ENCODE assay signal across 29 cellular contexts in the genomic region with DNA sequence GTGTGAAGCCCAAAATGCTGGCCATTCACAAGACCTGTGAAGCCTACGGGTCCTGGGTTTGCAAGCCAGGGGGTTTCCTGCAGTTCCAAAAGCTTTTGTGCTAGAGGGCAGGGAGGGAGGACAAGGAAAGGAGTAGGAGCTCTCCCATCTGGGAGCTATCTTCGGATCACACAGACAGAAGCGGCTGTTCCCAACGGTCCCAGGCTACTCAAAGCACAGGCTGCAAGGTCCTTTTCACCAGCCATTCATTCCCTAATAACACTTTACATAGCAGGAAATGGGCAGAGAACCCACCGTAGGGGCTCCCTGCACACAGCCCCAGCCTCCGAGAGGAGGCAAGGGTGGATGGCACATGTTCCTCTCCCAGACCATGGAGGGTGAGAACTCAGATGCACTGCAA.
"Had no signal": no experiment of that assay in that cellular context is flagged by ENCODE, and none has a peak within 500 bp of the region (broad histone marks: within the 10 kb centered on the region; RNA-seq: fewer than 3 reads in every experiment).

No MANE protein-coding gene starts in this region.

- H3K9me3 ChIP-seq: Peyer's patch, SJSA1, SK-N-SH had no signal

- H3K9ac ChIP-seq: SK-N-SH had no signal

- H3K36me3 ChIP-seq: SJSA1 had no signal

- H3K4me3 Mint-ChIP-seq: activated CD4-positive, alpha-beta memory T cell treated with anti-CD3 and anti-CD28 coated beads for 36 hours; activated CD4-positive, alpha-beta T cell treated with anti-CD3 and anti-CD28 coated beads for 36 hours; activated CD4-positive, alpha-beta T cell treated with anti-CD3 and anti-CD28 coated beads, Interleukin-2, amount 10 ng/mL, durations not matched to agents 7 days and 5 days; activated naive CD4-positive, alpha-beta T cell treated with anti-CD3 and anti-CD28 coated beads, Interleukin-2, amount 10 ng/mL, durations not matched to agents 7 days and 5 days; activated naive CD8-positive, alpha-beta T cell; activated naive CD8-positive, alpha-beta T cell treated with anti-CD3 and anti-CD28 coated beads, Interleukin-2, amount 50 U/mL, for 24 hours; brain; T-helper 1 cell treated with Interleukin-12 subunit alpha and Interleukin-12 subunit beta and Interleukin-4 antibody, amounts not matched to agents 30 μg/mL and 1 μg/mL, for 36 hours; T-helper 2 cell treated with Interferon-gamma antibody and Interleukin-4, amounts not matched to agents 5 μg/mL and 100 μg/mL, for 36 hours had no signal

- H3K27ac ChIP-seq: Peyer's patch, SJSA1 had no signal

- H3K4me1 Mint-ChIP-seq: activated CD4-positive, alpha-beta T cell treated with anti-CD3 and anti-CD28 coated beads for 36 hours; activated CD4-positive, alpha-beta T cell treated with anti-CD3 and anti-CD28 coated beads, Interleukin-2, amount 10 ng/mL, durations not matched to agents 7 days and 5 days; activated naive CD4-positive, alpha-beta T cell treated with anti-CD3 and anti-CD28 coated beads, Interleukin-2, amount 10 ng/mL, durations not matched to agents 7 days and 5 days; activated naive CD8-positive, alpha-beta T cell treated with anti-CD3 and anti-CD28 coated beads, Interleukin-2, amount 50 U/mL, for 24 hours had no signal

- H3K4me1 ChIP-seq: Peyer's patch had no signal

- H3K4me2 ChIP-seq: SK-N-SH had no signal

- H3K27ac Mint-ChIP-seq: activated CD4-positive, alpha-beta memory T cell treated with anti-CD3 and anti-CD28 coated beads for 36 hours; activated CD4-positive, alpha-beta T cell treated with anti-CD3 and anti-CD28 coated beads for 36 hours; activated CD4-positive, alpha-beta T cell treated with anti-CD3 and anti-CD28 coated beads, Interleukin-2, amount 10 ng/mL, durations not matched to agents 7 days and 5 days; activated naive CD4-positive, alpha-beta T cell treated with anti-CD3 and anti-CD28 coated beads, Interleukin-2, amount 10 ng/mL, durations not matched to agents 7 days and 5 days; activated naive CD8-positive, alpha-beta T cell; activated naive CD8-positive, alpha-beta T cell treated with anti-CD3 and anti-CD28 coated beads, Interleukin-2, amount 50 U/mL, for 24 hours; T-helper 1 cell treated with Interleukin-12 subunit alpha and Interleukin-12 subunit beta and Interleukin-4 antibody, amounts not matched to agents 30 μg/mL and 1 μg/mL, for 36 hours; T-helper 2 cell treated with Interferon-gamma antibody and Interleukin-4, amounts not matched to agents 5 μg/mL and 100 μg/mL, for 36 hours had no signal

- H3K9me3 Mint-ChIP-seq: activated CD4-positive, alpha-beta memory T cell treated with anti-CD3 and anti-CD28 coated beads for 36 hours; activated CD4-positive, alpha-beta T cell treated with anti-CD3 and anti-CD28 coated beads, Interleukin-2, amount 10 ng/mL, durations not matched to agents 7 days and 5 days; activated naive CD4-positive, alpha-beta T cell treated with anti-CD3 and anti-CD28 coated beads, Interleukin-2, amount 10 ng/mL, durations not matched to agents 7 days and 5 days; activated naive CD8-positive, alpha-beta T cell treated with anti-CD3 and anti-CD28 coated beads, Interleukin-2, amount 50 U/mL, for 24 hours; T-helper 1 cell treated with Interleukin-12 subunit alpha and Interleukin-12 subunit beta and Interleukin-4 antibody, amounts not matched to agents 30 μg/mL and 1 μg/mL, for 36 hours; T-helper 2 cell treated with Interferon-gamma antibody and Interleukin-4, amounts not matched to agents 5 μg/mL and 100 μg/mL, for 36 hours had no signal

- ATAC-seq: activated CD4-positive, alpha-beta T cell treated with anti-CD3 and anti-CD28 coated beads for 36 hours; activated CD4-positive, CD25-positive, alpha-beta regulatory T cell treated with anti-CD3 and anti-CD28 coated beads, Interleukin-2, amount 50 U/mL, for 24 hours; activated naive CD8-positive, alpha-beta T cell treated with anti-CD3 and anti-CD28 coated beads, Interleukin-2, amount 50 U/mL, for 24 hours; PC-3 had no signal

- H3K36me3 Mint-ChIP-seq: activated naive CD4-positive, alpha-beta T cell treated with anti-CD3 and anti-CD28 coated beads, Interleukin-2, amount 10 ng/mL, durations not matched to agents 7 days and 5 days; brain had no signal

- H3K27me3 Mint-ChIP-seq: activated CD4-positive, alpha-beta memory T cell treated with anti-CD3 and anti-CD28 coated beads for 36 hours; activated CD4-positive, alpha-beta T cell treated with anti-CD3 and anti-CD28 coated beads for 36 hours; activated CD4-positive, alpha-beta T cell treated with anti-CD3 and anti-CD28 coated beads, Interleukin-2, amount 10 ng/mL, durations not matched to agents 7 days and 5 days; activated naive CD4-positive, alpha-beta T cell treated with anti-CD3 and anti-CD28 coated beads, Interleukin-2, amount 10 ng/mL, durations not matched to agents 7 days and 5 days; activated naive CD8-positive, alpha-beta T cell; activated naive CD8-positive, alpha-beta T cell treated with anti-CD3 and anti-CD28 coated beads, Interleukin-2, amount 50 U/mL, for 24 hours; brain had no signal

- DNase-seq: activated CD4-positive, alpha-beta memory T cell treated with anti-CD3 and anti-CD28 coated beads for 36 hours; activated CD4-positive, alpha-beta T cell treated with anti-CD3 and anti-CD28 coated beads for 36 hours; activated CD4-positive, alpha-beta T cell treated with anti-CD3 and anti-CD28 coated beads, Interleukin-2, amount 10 ng/mL, durations not matched to agents 7 days and 5 days; activated CD8-positive, alpha-beta memory T cell treated with anti-CD3 and anti-CD28 coated beads, Interleukin-2, amount 50 U/mL, for 4 hours; activated effector memory CD4-positive, alpha-beta T cell treated with Interleukin-2 at 50 U/mL for 16 hours; activated naive CD4-positive, alpha-beta T cell treated with anti-CD3 and anti-CD28 coated beads, Interleukin-2, amount 10 ng/mL, durations not matched to agents 7 days and 5 days; activated naive CD8-positive, alpha-beta T cell treated with anti-CD3 and anti-CD28 coated beads, Interleukin-2, amount 50 U/mL, for 24 hours; activated T-cell treated with anti-CD3 and anti-CD28 coated beads for 4 hours; activated T-cell treated with anti-CD3 and anti-CD28 coated beads, Interleukin-2, amount 50 U/mL, for 48 hours; anterior cingulate cortex; caudate nucleus; Karpas-422; NCI-H1105; NCI-H1417 treated with DMSO at 0.1 percent for 48 hours; NCI-H1694; NCI-H1930; NCI-H2081 treated with DMSO at 0.1 percent for 48 hours; NCI-H345; PC-3; Peyer's patch; RPMI8226; SHP77 treated with DMSO at 0.1 percent for 48 hours; SK-N-SH had no signal

- H3K4me3 ChIP-seq: Peyer's patch, SJSA1 had no signal

- H3K9me2 ChIP-seq: SK-N-SH had no signal

- H3K27me3 ChIP-seq: Peyer's patch, SJSA1 had no signal
